In the genomic region with DNA sequence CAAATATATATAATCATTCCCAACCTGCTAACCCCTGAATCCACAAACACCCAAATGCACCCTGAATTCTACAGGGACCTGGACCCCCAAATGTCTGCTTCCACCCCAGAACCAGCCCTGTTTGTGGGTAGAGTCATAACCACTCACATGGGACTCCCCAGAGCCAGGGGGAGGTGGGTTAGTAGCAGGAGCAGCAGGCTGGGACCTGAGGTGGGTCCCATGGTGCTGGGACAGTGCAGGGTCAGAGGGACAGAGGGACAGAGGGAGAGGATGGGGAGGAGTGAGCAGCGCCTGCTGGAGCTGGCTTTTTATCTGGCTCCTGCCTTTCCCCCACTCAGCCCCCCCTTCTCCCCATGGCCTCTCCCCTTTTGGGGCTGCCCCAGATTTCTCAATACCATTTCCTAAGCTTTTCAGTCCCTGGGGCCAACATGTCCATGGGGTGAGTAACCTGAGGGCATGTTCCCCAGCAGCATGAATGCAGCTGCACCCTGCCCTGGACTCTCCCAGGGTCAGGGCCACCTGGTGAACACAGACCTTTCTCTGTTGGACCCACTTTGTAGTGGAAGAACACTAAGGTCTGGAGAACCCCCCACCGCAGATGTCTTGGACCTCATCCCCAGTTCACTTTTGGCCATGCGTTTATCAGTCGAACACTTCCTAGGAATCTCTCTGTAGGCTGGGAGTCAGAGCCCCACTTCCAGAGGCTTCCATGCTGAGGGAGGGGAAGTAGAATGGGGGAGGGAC, we compare ENCODE assay signal across 9 cellular contexts. TPM values are rescaled to one million over a fixed set of nuclear protein-coding genes. Genes with fewer than 3 reads are reported as not detected.
DNase-seq lines count a peak whose midpoint lies in the region; TF ChIP-seq lines count a peak whose summit lies in the region.
"Had no signal": no experiment of that assay in that cellular context is flagged by ENCODE, and none has a peak within 500 bp of the region (broad histone marks: within the 10 kb centered on the region; RNA-seq: fewer than 3 reads in every experiment).

A gene (minus strand): TSS at position 282 of the 744 bp plus-strand sequence. CDS start 61 bp downstream, at position 221.

- peaks cover 5 to 58% (median 40%) of the 10 kb centered on the region in 4 donors for H3K4me1 ChIP-seq in liver (ENCODE audit: control insufficient read depth in 4 of 4, insufficient read depth in 4 of 4, low read length in 3 of 4)
- H3K4me1 ChIP-seq in tibial artery, result peaks cover 0 to 7% (median 2%) of the 10 kb centered on the region in 4 donors
- H3K4me1 ChIP-seq in mesendoderm (ENCODE audit: control insufficient read depth, low read depth, low read length), result no peaks in the 10 kb centered on the region

- peak within 1 kb of the TSS; percentile 61 to 71 for H3K4me3 ChIP-seq in cardiac fibroblast (replicated peaks in 1 of 2; ENCODE audit: low read depth in 2 of 2, low read length in 2 of 2)
- peak within 1 kb of the TSS; percentile 74 to 99 (median 89) for H3K4me3 ChIP-seq in liver (ENCODE audit: low read depth in 1 of 3, low read length in 3 of 3)
- H3K4me3 ChIP-seq in tibial artery, result peak within 1 kb of the TSS in 1 of 2 donors; percentile 20
- no peak within 1 kb of the TSS for H3K4me3 ChIP-seq in mesendoderm (ENCODE audit: low read length)

- H2BK120ac ChIP-seq in mesendoderm (ENCODE audit: low read depth, low read length), result no peak within 1 kb of the TSS

- H3K27ac ChIP-seq in liver (ENCODE audit: low read depth in 1 of 2, low read length in 2 of 2), result peak within 1 kb of the TSS; percentile 76 to 84
- H3K27ac ChIP-seq in tibial artery, result no peak within 1 kb of the TSS
- H3K27ac ChIP-seq in mesendoderm (ENCODE audit: low read depth, low read length), result no peak within 1 kb of the TSS

- H3K27me3 ChIP-seq in liver (ENCODE audit: control insufficient read depth in 4 of 4, insufficient read depth in 4 of 4, low read length in 3 of 4) (no peaks in the 10 kb centered on the region), tibial artery (peaks cover 0 to 16% of the 10 kb centered on the region in 2 donors), mesendoderm (ENCODE audit: insufficient read depth, low read length, poor library complexity) (no peaks in the 10 kb centered on the region)

- H3K79me2 ChIP-seq in mesendoderm (ENCODE audit: control insufficient read depth, insufficient read depth, low read length), result no peaks in the 10 kb centered on the region

- H3K36me3 ChIP-seq in liver (ENCODE audit: control insufficient read depth in 4 of 4, insufficient read depth in 3 of 4, low read depth in 1 of 4, low read length in 3 of 4), result peaks cover 3 to 28% (median 22%) of the 10 kb centered on the region in 4 donors
- no peaks in the 10 kb centered on the region for H3K36me3 ChIP-seq in tibial artery
- H3K36me3 ChIP-seq in mesendoderm (ENCODE audit: control insufficient read depth, insufficient read depth, low read length), result no peaks in the 10 kb centered on the region

- no peak within 1 kb of the TSS for H4K8ac ChIP-seq in mesendoderm (ENCODE audit: low read depth, low read length)

- 21% methylated on average over 4 of the region's 4 CpGs for WGBS in liver
- WGBS in mesendoderm (ENCODE audit: extremely low coverage, insufficient coverage, low lambda C conversion rate), result no CpG with 5 or more reads among the region's 4 CpGs

- no peak within 1 kb of the TSS for H3K18ac ChIP-seq in mesendoderm (ENCODE audit: low read length)

- H2AK5ac ChIP-seq in mesendoderm (ENCODE audit: low read length), result no peak within 1 kb of the TSS

- no peak within 1 kb of the TSS for H3K56ac ChIP-seq in mesendoderm (ENCODE audit: low read length)

- peaks cover 2% of the 10 kb centered on the region for H3K79me1 ChIP-seq in mesendoderm (ENCODE audit: low read length)

- H3K9me3 ChIP-seq in liver (ENCODE audit: control insufficient read depth in 4 of 4, low read length in 3 of 4) (no peaks in the 10 kb centered on the region), tibial artery (no peaks in the 10 kb centered on the region)

- TF ChIP-seq CTCF in cardiac fibroblast (IDR thresholded peaks at IDR 0.05; ENCODE audit: low read depth, low read length) (no peak), liver (IDR thresholded peaks at IDR 0.05; ENCODE audit: low read depth, low read length, missing input control) (no peak), tibial artery (IDR thresholded peaks at IDR 0.05) (no peak)

- intact Hi-C loops in tibial artery (cut with DNase I; ENCODE audit: low total_unique reads), result no loop called here

- no peak within 1 kb of the TSS for H3K4me2 ChIP-seq in mesendoderm (ENCODE audit: low read length)

- no peak within 1 kb of the TSS for H3K23ac ChIP-seq in mesendoderm (ENCODE audit: low read length)

- TF ChIP-seq RAD21 in liver (IDR thresholded peaks at IDR 0.05), result peak; percentile 43 to 48

- H3K9ac ChIP-seq in liver (ENCODE audit: low read depth in 1 of 2, low read length in 2 of 2) (peak within 1 kb of the TSS; percentile 95 to 97), mesendoderm (ENCODE audit: low read length) (no peak within 1 kb of the TSS)

- H2BK5ac ChIP-seq in mesendoderm (ENCODE audit: low read length), result no peak within 1 kb of the TSS

- no peak within 1 kb of the TSS for H2BK15ac ChIP-seq in mesendoderm (replicated peaks; ENCODE audit: low read depth)

- H4K5ac ChIP-seq in mesendoderm (ENCODE audit: low read length), result no peak within 1 kb of the TSS

- no peak within 1 kb of the TSS for H3K4ac ChIP-seq in mesendoderm (ENCODE audit: low read depth, low read length)

- DNase-seq in LHCN-M2 (ENCODE audit: low read depth) (peak; percentile 43), cardiac fibroblast (ENCODE audit: low read depth in 2 of 2) (peak; percentile 95 to 97), tibial artery (peak; percentile 77 to 84), NCI-H748 treated with DMSO at 0.1 percent for 48 hours (lab: John Stamatoyannopoulos, UW) (no peak), NCI-H2171 treated with DMSO at 0.1 percent for 48 hours (lab: John Stamatoyannopoulos, UW) (no peak), mesendoderm (no peak)
- DNase-seq: T-helper 2 cell had no signal

TF ChIP-seq in liver, 16 proteins besides CTCF, POLR2A, EP300 and RAD21 (continues in another document):
- TF ChIP-seq YY1 (IDR thresholded peaks at IDR 0.05) (peak; percentile 90), NR2F2 (IDR thresholded peaks at IDR 0.05) (peak; percentile 100), SP1 (IDR thresholded peaks at IDR 0.05) (peak; percentile 100), RXRA (IDR thresholded peaks at IDR 0.05) (peak; percentile 100), EGR1 (IDR thresholded peaks at IDR 0.05; ENCODE audit: low read depth in 2 of 2) (peak; percentile 56 to 91), HNF4A (conservative IDR thresholded peaks at IDR 0.05) (peak; percentile 99 to 100), HNF4G (IDR thresholded peaks at IDR 0.05) (peak; percentile 99), FOXA1 (IDR thresholded peaks at IDR 0.05) (peak; percentile 58), GABPA (IDR thresholded peaks at IDR 0.05 in 1 of 2, conservative IDR thresholded peaks at IDR 0.05 in 1 of 2) (peak in 1 of 2 donors; percentile 73), FOXA2 (IDR thresholded peaks at IDR 0.05) (peak; percentile 75), TAF1 (conservative IDR thresholded peaks at IDR 0.05) (peak; percentile 100)
- TF ChIP-seq, protein P1, sequence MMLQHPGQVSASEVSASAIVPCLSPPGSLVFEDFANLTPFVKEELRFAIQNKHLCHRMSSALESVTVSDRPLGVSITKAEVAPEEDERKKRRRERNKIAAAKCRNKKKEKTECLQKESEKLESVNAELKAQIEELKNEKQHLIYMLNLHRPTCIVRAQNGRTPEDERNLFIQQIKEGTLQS (IDR thresholded peaks at IDR 0.05), result peak; percentile 89
- TF ChIP-seq, protein P2, sequence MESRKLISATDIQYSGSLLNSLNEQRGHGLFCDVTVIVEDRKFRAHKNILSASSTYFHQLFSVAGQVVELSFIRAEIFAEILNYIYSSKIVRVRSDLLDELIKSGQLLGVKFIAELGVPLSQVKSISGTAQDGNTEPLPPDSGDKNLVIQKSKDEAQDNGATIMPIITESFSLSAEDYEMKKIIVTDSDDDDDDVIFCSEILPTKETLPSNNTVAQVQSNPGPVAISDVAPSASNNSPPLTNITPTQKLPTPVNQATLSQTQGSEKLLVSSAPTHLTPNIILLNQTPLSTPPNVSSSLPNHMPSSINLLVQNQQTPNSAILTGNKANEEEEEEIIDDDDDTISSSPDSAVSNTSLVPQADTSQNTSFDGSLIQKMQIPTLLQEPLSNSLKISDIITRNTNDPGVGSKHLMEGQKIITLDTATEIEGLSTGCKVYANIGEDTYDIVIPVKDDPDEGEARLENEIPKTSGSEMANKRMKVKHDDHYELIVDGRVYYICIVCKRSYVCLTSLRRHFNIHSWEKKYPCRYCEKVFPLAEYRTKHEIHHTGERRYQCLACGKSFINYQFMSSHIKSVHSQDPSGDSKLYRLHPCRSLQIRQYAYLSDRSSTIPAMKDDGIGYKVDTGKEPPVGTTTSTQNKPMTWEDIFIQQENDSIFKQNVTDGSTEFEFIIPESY (IDR thresholded peaks at IDR 0.05), result peak; percentile 96
- TF ChIP-seq, protein P3, sequence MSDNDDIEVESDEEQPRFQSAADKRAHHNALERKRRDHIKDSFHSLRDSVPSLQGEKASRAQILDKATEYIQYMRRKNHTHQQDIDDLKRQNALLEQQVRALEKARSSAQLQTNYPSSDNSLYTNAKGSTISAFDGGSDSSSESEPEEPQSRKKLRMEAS (IDR thresholded peaks at IDR 0.05), result peak; percentile 99

RNA-seq across cellular contexts. Expression of the gene that starts here (rescaled TPM):
- total RNA-seq in LHCN-M2 (2014; rRNA removed) (0.71 and 1.1 TPM in 2 replicates), liver (1,000 to 10,000 TPM; 4,543 to 9,349 TPM)
- polyA plus RNA-seq in LHCN-M2 (2012), result 7.1 TPM
- polyA plus RNA-seq in liver, result 1,000 to 10,000 TPM; 7,734 to 8,295 TPM
- polyA plus RNA-seq in mesendoderm (2013, experiment 1 of 2), result 5.4 TPM
- 4.8 TPM for polyA plus RNA-seq in mesendoderm (2013, experiment 2 of 2)
- total RNA-seq: endothelial cell of umbilical vein had no signal

Comparison
In these comparisons a context has a peak if more than half of its experiments do, and no peak if none do; other contexts are left out.
1. RNA of the gene that starts here (total RNA-seq): 4,543 to 9,349 TPM in liver; 0.71 to 1.1 TPM in LHCN-M2; every median in the first group is over 1,000 times any median in the second.
2. DNase-seq: peak in LHCN-M2 (single experiment), cardiac fibroblast (2 of 2) and tibial artery (2 of 2); none in NCI-H748 treated with DMSO at 0.1 percent for 48 hours (single experiment), NCI-H2171 treated with DMSO at 0.1 percent for 48 hours (single experiment) and mesendoderm (single experiment).
3. H3K27ac ChIP-seq: peak in liver (2 of 2); none in tibial artery (0 of 2) and mesendoderm (single experiment).